ENCODE assay signal across 9 cellular contexts in the genomic region with DNA sequence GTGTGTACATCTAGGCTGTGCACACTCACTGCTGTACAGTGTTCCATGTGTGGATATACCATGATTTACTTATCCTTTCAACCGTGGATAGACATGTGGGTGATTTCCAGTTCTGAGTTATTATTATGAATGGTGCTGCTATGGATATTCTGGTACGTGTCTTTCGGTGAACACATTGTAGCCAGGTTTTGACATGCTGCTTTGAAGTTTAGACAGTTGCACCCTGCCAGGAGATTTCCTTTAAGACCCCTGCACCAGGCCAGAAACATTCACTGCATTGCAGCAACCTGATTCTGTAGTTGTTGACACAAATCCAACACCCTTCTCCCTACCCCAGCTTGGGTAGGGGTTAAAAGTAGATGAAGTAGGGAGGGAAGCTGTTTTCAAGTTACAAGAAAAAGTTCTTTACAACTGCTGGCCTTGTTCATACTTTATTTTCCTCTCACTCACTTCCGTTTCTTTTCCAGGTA. TPM values are rescaled to one million over a fixed set of nuclear protein-coding genes. Genes with fewer than 3 reads are reported as not detected.
DNase-seq lines count a peak whose midpoint lies in the region; ATAC-seq and TF ChIP-seq lines count a peak whose summit lies in the region.
"Had no signal": no experiment of that assay in that cellular context is flagged by ENCODE, and none has a peak within 500 bp of the region (broad histone marks: within the 10 kb centered on the region; RNA-seq: fewer than 3 reads in every experiment).

No MANE protein-coding gene starts in this region.

- peaks cover 4% of the 10 kb centered on the region for H3K27me3 Mint-ChIP-seq in endothelial cell (ENCODE audit: unreplicated experiment)

- H3K4me3 ChIP-seq in esophagus (ENCODE audit: low read depth in 1 of 2, low read length in 2 of 2), result no peak overlapping the region

- no peak overlapping the region for H3K27ac Mint-ChIP-seq in endothelial cell (ENCODE audit: unreplicated experiment)

- H3K9me3 Mint-ChIP-seq in endothelial cell (ENCODE audit: unreplicated experiment), result no peaks in the 10 kb centered on the region

- 35 to 36% methylated on average over 4 of the region's 4 CpGs for WGBS in esophagus, 2 donors

- no peaks in the 10 kb centered on the region for H3K36me3 ChIP-seq in esophagus (ENCODE audit: control insufficient read depth in 2 of 2, insufficient read depth in 2 of 2, low read length in 1 of 2)

- no peaks in the 10 kb centered on the region for H3K9me3 ChIP-seq in esophagus (ENCODE audit: control insufficient read depth in 2 of 2, insufficient read depth in 1 of 2, low read depth in 1 of 2, low read length in 1 of 2)

- H3K27ac ChIP-seq in esophagus (ENCODE audit: low read depth in 2 of 2, low read length in 1 of 2), result peak overlapping the region; percentile 94 to 96

- DNase-seq in stimulated activated CD4-positive, alpha-beta T cell treated with anti-CD3 and anti-CD28 coated beads, Interleukin-4, amount 100 ng/mL, for 24 hours, result peak; percentile 14
- DNase-seq in stimulated activated CD4-positive, alpha-beta T cell treated with anti-CD3 and anti-CD28 coated beads, Interleukin-2, amount 100 ng/mL, for 24 hours, result no peak
- no peak for DNase-seq in endothelial cell (ENCODE audit: low spot score)
- DNase-seq in NOMO-1 (lab: John Stamatoyannopoulos, UW; ENCODE audit: unreplicated experiment in 2 of 2), result no peak

- H3K4me1 ChIP-seq in esophagus (ENCODE audit: control insufficient read depth in 2 of 2, insufficient read depth in 2 of 2, low read length in 1 of 2), result peaks cover 0 to 5% of the 10 kb centered on the region in 2 donors

- ATAC-seq in HG03565 (IDR thresholded peaks at IDR 0.05; ENCODE audit: unreplicated experiment), result peak; percentile 10
- ATAC-seq in HG02571 (IDR thresholded peaks at IDR 0.05; ENCODE audit: unreplicated experiment), result no peak
- no peak for ATAC-seq in GM18520 (IDR thresholded peaks at IDR 0.05; ENCODE audit: unreplicated experiment)

- H3K4me1 Mint-ChIP-seq in endothelial cell (ENCODE audit: unreplicated experiment), result peaks cover 6% of the 10 kb centered on the region

- no peak for TF ChIP-seq CTCF in endothelial cell (IDR thresholded peaks at IDR 0.05; ENCODE audit: unreplicated experiment)

- H3K36me3 Mint-ChIP-seq in endothelial cell (ENCODE audit: low read depth, unreplicated experiment), result no peaks in the 10 kb centered on the region

- no peaks in the 10 kb centered on the region for H3K27me3 ChIP-seq in esophagus (ENCODE audit: control insufficient read depth in 1 of 2, insufficient read depth in 2 of 2, low read length in 2 of 2)

- H3K4me3 Mint-ChIP-seq in endothelial cell (ENCODE audit: unreplicated experiment), result no peak overlapping the region

RNA-seq across cellular contexts. Expression of a gene that starts 11.8 kb away (rescaled TPM):
- 10 to 100 TPM; 48.9 to 93.2 TPM for polyA plus RNA-seq in esophagus
- total RNA-seq in endothelial cell (ENCODE audit: unreplicated experiment), result 86.5 TPM

RNA-seq across cellular contexts. Expression of a gene that starts 51.0 kb away (rescaled TPM):
- 1 to 10 TPM; 1.1 to 2.0 TPM for polyA plus RNA-seq in esophagus
- 1.1 TPM for total RNA-seq in endothelial cell (ENCODE audit: unreplicated experiment)
- total RNA-seq: Daoy had no signal
